In genomic region chr20:16554766-16555543, GRCh38 we compare ENCODE assay signal across 20 cellular contexts. TPM values are rescaled to one million over a fixed set of nuclear protein-coding genes. Genes with fewer than 3 reads are reported as not detected.
DNase-seq lines count a peak whose midpoint lies in the region; ATAC-seq, FAIRE-seq and TF ChIP-seq lines count a peak whose summit lies in the region.
"Had no signal": no experiment of that assay in that cellular context is flagged by ENCODE, and none has a peak within 500 bp of the region (broad histone marks: within the 10 kb centered on the region; RNA-seq: fewer than 3 reads in every experiment).

No MANE protein-coding gene starts in this region.

- peak overlapping the region; percentile 98 for H3K27ac ChIP-seq in parathyroid adenoma
- H3K27ac ChIP-seq: HL-60, KMS-11 had no signal

- no peak overlapping the region for H2AFZ ChIP-seq in parathyroid adenoma

- H3K9me3 ChIP-seq in parathyroid adenoma (ENCODE audit: control insufficient read depth, low read length) = no peaks in the 10 kb centered on the region
- H3K9me3 ChIP-seq: MG63 had no signal

- H3K4me3 ChIP-seq in bronchial epithelial cell (ENCODE audit: low read depth, low read length) (no peak overlapping the region), parathyroid adenoma (ENCODE audit: low read depth, low read length) (no peak overlapping the region)
- H3K4me3 ChIP-seq: GM12878, MG63 had no signal

- TF ChIP-seq CTCF in bronchial epithelial cell (IDR thresholded peaks at IDR 0.05; ENCODE audit: insufficient read depth, low read length, severe bottlenecking) = no peak
- TF ChIP-seq CTCF in parathyroid adenoma (IDR thresholded peaks at IDR 0.05) = no peak

- peak overlapping the region; percentile 47 for H3K4me2 ChIP-seq in parathyroid adenoma (ENCODE audit: low read length)
- H3K4me2 ChIP-seq: KMS-11 had no signal

- H3K79me2 ChIP-seq in parathyroid adenoma = peaks cover 47% of the 10 kb centered on the region

- H3K9ac ChIP-seq in parathyroid adenoma = no peak overlapping the region
- H3K9ac ChIP-seq: KMS-11 had no signal

- no peaks in the 10 kb centered on the region for H3K27me3 ChIP-seq in bronchial epithelial cell (ENCODE audit: control insufficient read depth, insufficient read depth, low read length)
- H3K27me3 ChIP-seq in parathyroid adenoma (ENCODE audit: control insufficient read depth, insufficient read depth, low read length) = no peaks in the 10 kb centered on the region
- H3K27me3 ChIP-seq: MG63 had no signal

- ATAC-seq in GM18502 (IDR thresholded peaks at IDR 0.05; ENCODE audit: poor library complexity, unreplicated experiment) = no peak
- ATAC-seq: GM12878, Panc1 had no signal

- peaks cover 62% of the 10 kb centered on the region for H3K4me1 ChIP-seq in parathyroid adenoma

- DNase-seq in NCI-H1105 treated with DMSO at 0.1 percent for 48 hours (lab: John Stamatoyannopoulos, UW) (peak; percentile 4), NCI-H1105 (lab: John Stamatoyannopoulos, UW) (no peak), bronchial epithelial cell (ENCODE audit: low read depth) (no peak), HUDEP-2 (lab: John Stamatoyannopoulos, UW; ENCODE audit: unreplicated experiment in 76 of 76) (no peak), germinal center (ENCODE audit: low spot score) (no peak), NCI-H187 (lab: John Stamatoyannopoulos, UW) (no peak)
- DNase-seq: 8988T, C1 segment of cervical spinal cord, DMS53, MG63, NCI-H1417 treated with DMSO at 0.1 percent for 48 hours, NCI-H2081, NCI-H748 treated with DMSO at 0.1 percent for 48 hours, SHP77 treated with DMSO at 0.1 percent for 48 hours had no signal

- FAIRE-seq in bronchial epithelial cell (lab: Jason Lieb, UNC) = peak; percentile 47
- FAIRE-seq: GM12878 had no signal

- H3K36me3 ChIP-seq in bronchial epithelial cell (ENCODE audit: control insufficient read depth, insufficient read depth, low read length) = no peaks in the 10 kb centered on the region
- H3K36me3 ChIP-seq in parathyroid adenoma (ENCODE audit: control insufficient read depth, insufficient read depth, low read length) = no peaks in the 10 kb centered on the region
- H3K36me3 ChIP-seq: MG63 had no signal

RNA-seq across cellular contexts. Expression of gene KIF16B, which starts 18.3 kb away (rescaled TPM):
- total RNA-seq in bronchial epithelial cell = 19.0 and 21.1 TPM in 2 replicates
